11 cellular contexts compared by ENCODE assay signal in the genomic region with DNA sequence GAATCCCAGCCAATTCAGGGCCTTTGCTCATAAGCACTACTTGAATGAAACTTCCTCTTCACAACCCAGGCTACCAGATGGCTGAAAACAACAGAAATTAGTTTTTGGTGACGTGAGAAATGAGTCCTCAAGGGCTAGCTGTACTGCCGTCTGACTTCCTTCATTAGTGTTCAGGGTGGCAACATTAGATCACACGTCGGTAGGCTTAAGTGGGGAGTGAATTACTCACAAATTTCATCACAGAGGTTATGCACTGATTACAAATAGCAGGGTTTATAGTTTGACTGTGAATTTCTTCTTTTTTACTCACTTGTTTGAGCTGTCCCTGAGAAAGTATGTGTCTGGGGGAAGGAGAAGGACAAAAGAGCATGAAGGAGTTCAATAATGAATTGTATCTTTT.
DNase-seq lines count a peak whose midpoint lies in the region; ATAC-seq and TF ChIP-seq lines count a peak whose summit lies in the region.
"Had no signal": no experiment of that assay in that cellular context is flagged by ENCODE, and none has a peak within 500 bp of the region (broad histone marks: within the 10 kb centered on the region; RNA-seq: fewer than 3 reads in every experiment).

No MANE protein-coding gene starts in this region.

- no peaks in the 10 kb centered on the region for H3K27me3 ChIP-seq in GM06990 (replicated peaks; ENCODE audit: control insufficient read depth, insufficient read depth, low read length)

- H3K27me3 Mint-ChIP-seq in brain (no peaks in the 10 kb centered on the region), type B pancreatic cell (no peaks in the 10 kb centered on the region)
- H3K27me3 Mint-ChIP-seq in activated naive CD8-positive, alpha-beta T cell treated with anti-CD3 and anti-CD28 coated beads, Interleukin-2, amount 50 U/mL, for 24 hours = no peaks in the 10 kb centered on the region
- H3K27me3 Mint-ChIP-seq: CD4-positive, CD25-positive, alpha-beta regulatory T cell had no signal

- DNase-seq in GM06990 (ENCODE audit: extremely low read depth, insufficient read length) = peak; percentile 67
- no peak for DNase-seq in dedifferentiated amniotic fluid mesenchymal stem cell (ENCODE audit: extremely low spot score)
- no peak for DNase-seq in substantia nigra (lab: John Stamatoyannopoulos, UW)
- no peak for DNase-seq in type B pancreatic cell (ENCODE audit: extremely low spot score, unreplicated experiment)
- DNase-seq in activated naive CD8-positive, alpha-beta T cell treated with anti-CD3 and anti-CD28 coated beads, Interleukin-2, amount 50 U/mL, for 24 hours = no peak
- DNase-seq: activated CD4-positive, CD25-positive, alpha-beta regulatory T cell; CD4-positive, CD25-positive, alpha-beta regulatory T cell had no signal

- ATAC-seq in GM21367 (IDR thresholded peaks at IDR 0.05; ENCODE audit: unreplicated experiment) (peak; percentile 86), HG03342 (IDR thresholded peaks at IDR 0.05; ENCODE audit: unreplicated experiment) (peak; percentile 89)
- no peak for ATAC-seq in activated naive CD8-positive, alpha-beta T cell treated with anti-CD3 and anti-CD28 coated beads, Interleukin-2, amount 50 U/mL, for 24 hours

- TF ChIP-seq CTCF in GM06990 (IDR thresholded peaks at IDR 0.05; ENCODE audit: insufficient read depth, low read length, poor library complexity, severe bottlenecking) = no peak
- TF ChIP-seq CTCF in brain (conservative IDR thresholded peaks at IDR 0.05) = no peak
- no peak for TF ChIP-seq CTCF in type B pancreatic cell (conservative IDR thresholded peaks at IDR 0.05)

- H3K4me3 Mint-ChIP-seq in brain (no peak overlapping the region), type B pancreatic cell (no peak overlapping the region)
- no peak overlapping the region for H3K4me3 Mint-ChIP-seq in activated naive CD8-positive, alpha-beta T cell treated with anti-CD3 and anti-CD28 coated beads, Interleukin-2, amount 50 U/mL, for 24 hours
- H3K4me3 Mint-ChIP-seq: CD4-positive, CD25-positive, alpha-beta regulatory T cell; nephron had no signal

- H3K36me3 ChIP-seq in GM06990 (ENCODE audit: control insufficient read depth, insufficient read depth, low read length) = no peaks in the 10 kb centered on the region

- H3K4me1 Mint-ChIP-seq in brain (peaks cover 38% of the 10 kb centered on the region), type B pancreatic cell (ENCODE audit: unreplicated experiment) (peaks cover 14% of the 10 kb centered on the region)
- no peaks in the 10 kb centered on the region for H3K4me1 Mint-ChIP-seq in activated naive CD8-positive, alpha-beta T cell treated with anti-CD3 and anti-CD28 coated beads, Interleukin-2, amount 50 U/mL, for 24 hours
- H3K4me1 Mint-ChIP-seq: nephron had no signal

- no peak overlapping the region for H3K4me3 ChIP-seq in GM06990 (replicated peaks; ENCODE audit: low read depth, low read length)

- H3K27ac Mint-ChIP-seq in brain = peak overlapping the region in 4 of 5 experiments; percentile 6 to 74 (median 24)
- no peak overlapping the region for H3K27ac Mint-ChIP-seq in type B pancreatic cell
- no peak overlapping the region for H3K27ac Mint-ChIP-seq in activated naive CD8-positive, alpha-beta T cell treated with anti-CD3 and anti-CD28 coated beads, Interleukin-2, amount 50 U/mL, for 24 hours
- H3K27ac Mint-ChIP-seq: CD4-positive, CD25-positive, alpha-beta regulatory T cell; nephron had no signal

- H3K9me3 Mint-ChIP-seq in brain (no peaks in the 10 kb centered on the region), type B pancreatic cell (no peaks in the 10 kb centered on the region)
- no peaks in the 10 kb centered on the region for H3K9me3 Mint-ChIP-seq in activated naive CD8-positive, alpha-beta T cell treated with anti-CD3 and anti-CD28 coated beads, Interleukin-2, amount 50 U/mL, for 24 hours
- H3K9me3 Mint-ChIP-seq: nephron had no signal

- H3K36me3 Mint-ChIP-seq in brain (no peaks in the 10 kb centered on the region), type B pancreatic cell (no peaks in the 10 kb centered on the region)
- H3K36me3 Mint-ChIP-seq in activated naive CD8-positive, alpha-beta T cell treated with anti-CD3 and anti-CD28 coated beads, Interleukin-2, amount 50 U/mL, for 24 hours (ENCODE audit: low read depth) = no peaks in the 10 kb centered on the region
- H3K36me3 Mint-ChIP-seq: CD4-positive, CD25-positive, alpha-beta regulatory T cell had no signal

- no peak overlapping the region for H3K27ac ChIP-seq in substantia nigra (ENCODE audit: low read depth, low read length, poor library complexity, severe bottlenecking)

Comparison
In these comparisons a context has a peak if more than half of its experiments do, and no peak if none do; other contexts are left out.
1. H3K27ac Mint-ChIP-seq: peak in brain (4 of 5); none in type B pancreatic cell (single experiment) and activated naive CD8-positive, alpha-beta T cell treated with anti-CD3 and anti-CD28 coated beads, Interleukin-2, amount 50 U/mL, for 24 hours (single experiment).